10 cellular contexts compared by ENCODE assay signal in genomic region chr2:176093145-176093888, GRCh38. TPM values are rescaled to one million over a fixed set of nuclear protein-coding genes. Genes with fewer than 3 reads are reported as not detected.
A peak's percentile ranks its signal among the peaks of the same experiment; 100 is the strongest.
DNase-seq lines count a peak whose midpoint lies in the region; ATAC-seq and TF ChIP-seq lines count a peak whose summit lies in the region.
"Had no signal": no experiment of that assay in that cellular context is flagged by ENCODE, and none has a peak within 500 bp of the region (broad histone marks: within the 10 kb centered on the region; RNA-seq: fewer than 3 reads in every experiment).

No MANE protein-coding gene starts in this region.

- H3K27ac Mint-ChIP-seq in activated CD4-positive, alpha-beta T cell treated with anti-CD3 and anti-CD28 coated beads, Interleukin-2, amount 10 ng/mL, durations not matched to agents 24 days and 14 days = peak overlapping the region; percentile 21
- no peak overlapping the region for H3K27ac Mint-ChIP-seq in endothelial cell (ENCODE audit: unreplicated experiment)

- peaks cover 4% of the 10 kb centered on the region for H3K9me3 Mint-ChIP-seq in activated CD4-positive, alpha-beta T cell treated with anti-CD3 and anti-CD28 coated beads, Interleukin-2, amount 10 ng/mL, durations not matched to agents 24 days and 14 days
- no peaks in the 10 kb centered on the region for H3K9me3 Mint-ChIP-seq in endothelial cell (ENCODE audit: unreplicated experiment)

- H3K36me3 Mint-ChIP-seq in activated CD4-positive, alpha-beta T cell treated with anti-CD3 and anti-CD28 coated beads, Interleukin-2, amount 10 ng/mL, durations not matched to agents 24 days and 14 days (ENCODE audit: low read depth) = peaks cover 3% of the 10 kb centered on the region
- no peaks in the 10 kb centered on the region for H3K36me3 Mint-ChIP-seq in endothelial cell (ENCODE audit: low read depth, unreplicated experiment)

- intact Hi-C loops in activated CD4-positive, alpha-beta T cell treated with anti-CD3 and anti-CD28 coated beads, Interleukin-2, amount 10 ng/mL, durations not matched to agents 24 days and 14 days (cut with micrococcal nuclease) = no loop called here

- H3K4me1 Mint-ChIP-seq in activated CD4-positive, alpha-beta T cell treated with anti-CD3 and anti-CD28 coated beads, Interleukin-2, amount 10 ng/mL, durations not matched to agents 24 days and 14 days = peaks cover 16% of the 10 kb centered on the region
- H3K4me1 Mint-ChIP-seq in endothelial cell (ENCODE audit: unreplicated experiment) = peaks cover 29% of the 10 kb centered on the region

- TF ChIP-seq CTCF in fibroblast of villous mesenchyme (IDR thresholded peaks at IDR 0.05; ENCODE audit: insufficient read depth, low read depth, low read length) (no peak), endothelial cell (IDR thresholded peaks at IDR 0.05; ENCODE audit: unreplicated experiment) (no peak)

- peaks cover 88% of the 10 kb centered on the region for H3K27me3 Mint-ChIP-seq in activated CD4-positive, alpha-beta T cell treated with anti-CD3 and anti-CD28 coated beads, Interleukin-2, amount 10 ng/mL, durations not matched to agents 24 days and 14 days
- peaks cover 41% of the 10 kb centered on the region for H3K27me3 Mint-ChIP-seq in endothelial cell (ENCODE audit: unreplicated experiment)

- H3K27me3 ChIP-seq in skeletal muscle tissue (ENCODE audit: control insufficient read depth in 3 of 3, insufficient read depth in 3 of 3, low read length in 3 of 3) = peaks cover 93 to 98% (median 95%) of the 10 kb centered on the region in 3 donors

- H3K36me3 ChIP-seq in skeletal muscle tissue (ENCODE audit: control insufficient read depth in 3 of 3, insufficient read depth in 3 of 3, low read length in 3 of 3) = no peaks in the 10 kb centered on the region

- H3K9me3 ChIP-seq in skeletal muscle tissue (ENCODE audit: control insufficient read depth in 3 of 3, low read length in 3 of 3) = no peaks in the 10 kb centered on the region

- peaks cover 17 to 24% (median 23%) of the 10 kb centered on the region in 3 donors for H3K4me1 ChIP-seq in skeletal muscle tissue (ENCODE audit: control insufficient read depth in 3 of 3, insufficient read depth in 3 of 3, low read length in 3 of 3)

- H3K9ac ChIP-seq in skeletal muscle tissue (ENCODE audit: low read depth in 1 of 3, low read length in 3 of 3) = no peak overlapping the region

- H3K27ac ChIP-seq in skeletal muscle tissue (ENCODE audit: low read depth, low read length) = no peak overlapping the region

- ATAC-seq in HG03159 (IDR thresholded peaks at IDR 0.05; ENCODE audit: unreplicated experiment) = no peak
- no peak for ATAC-seq in HG03135 (IDR thresholded peaks at IDR 0.05; ENCODE audit: unreplicated experiment)
- ATAC-seq: K562 had no signal

- H3K4me3 Mint-ChIP-seq in activated CD4-positive, alpha-beta T cell treated with anti-CD3 and anti-CD28 coated beads, Interleukin-2, amount 10 ng/mL, durations not matched to agents 24 days and 14 days = peak overlapping the region; percentile 1
- no peak overlapping the region for H3K4me3 Mint-ChIP-seq in endothelial cell (ENCODE audit: unreplicated experiment)

- H3K4me3 ChIP-seq in fibroblast of villous mesenchyme (ENCODE audit: low read depth, low read length) = peak overlapping the region; percentile 20
- H3K4me3 ChIP-seq in skeletal muscle tissue (ENCODE audit: low read length in 3 of 3) = peak overlapping the region in 2 of 3 donors; percentile 54 to 56
- H3K4me3 ChIP-seq: K562, lung had no signal

- peak; percentile 58 for DNase-seq in activated CD4-positive, alpha-beta T cell treated with anti-CD3 and anti-CD28 coated beads, Interleukin-2, amount 10 ng/mL, durations not matched to agents 24 days and 14 days
- no peak for DNase-seq in activated CD4-positive, alpha-beta T cell treated with anti-CD3 and anti-CD28 coated beads for 4 hours
- peak; percentile 55 for DNase-seq in M059J (ENCODE audit: low read depth)
- DNase-seq in fibroblast of villous mesenchyme (ENCODE audit: low read depth) = no peak
- no peak for DNase-seq in endothelial cell (ENCODE audit: low spot score)

RNA-seq across cellular contexts. Expression of gene HOXD13, which starts 0.8 kb away (rescaled TPM):
- total RNA-seq in activated CD4-positive, alpha-beta T cell treated with anti-CD3 and anti-CD28 coated beads, Interleukin-2, amount 10 ng/mL, durations not matched to agents 24 days and 14 days = not detected in 2 replicates
- total RNA-seq in M059J (2014; rRNA removed; shearing (Covaris generic)) = 2.1 and 3.6 TPM in 2 replicates
- total RNA-seq in fibroblast of villous mesenchyme (0.43 TPM in 1 of 2 replicates, not detected in the other), skeletal muscle tissue (under 0.01 TPM), endothelial cell (ENCODE audit: unreplicated experiment) (not detected)
- total RNA-seq: K562, lung had no signal

RNA-seq across cellular contexts. Expression of gene HOXD12, which starts 6.3 kb away (rescaled TPM):
- not detected in 2 replicates for total RNA-seq in activated CD4-positive, alpha-beta T cell treated with anti-CD3 and anti-CD28 coated beads, Interleukin-2, amount 10 ng/mL, durations not matched to agents 24 days and 14 days
- 0.12 TPM in 1 of 2 replicates, not detected in the other for total RNA-seq in M059J (2014; rRNA removed; shearing (Covaris generic))
- total RNA-seq in fibroblast of villous mesenchyme = not detected in 2 replicates
- total RNA-seq in skeletal muscle tissue = not detected
- total RNA-seq in endothelial cell (ENCODE audit: unreplicated experiment) = not detected
- total RNA-seq: K562, lung had no signal

RNA-seq across cellular contexts. Expression of gene EVX2, which starts 9.6 kb away (rescaled TPM):
- total RNA-seq in activated CD4-positive, alpha-beta T cell treated with anti-CD3 and anti-CD28 coated beads, Interleukin-2, amount 10 ng/mL, durations not matched to agents 24 days and 14 days = not detected in 2 replicates
- not detected in 2 replicates for total RNA-seq in M059J (2014; rRNA removed; shearing (Covaris generic))
- total RNA-seq in fibroblast of villous mesenchyme = under 0.01 TPM in 1 of 2 replicates, not detected in the other
- under 0.01 TPM for total RNA-seq in skeletal muscle tissue
- total RNA-seq in endothelial cell (ENCODE audit: unreplicated experiment) = not detected
- total RNA-seq: K562, lung had no signal

RNA-seq across cellular contexts. Expression of gene HOXD11, which starts 13.8 kb away (rescaled TPM):
- total RNA-seq in activated CD4-positive, alpha-beta T cell treated with anti-CD3 and anti-CD28 coated beads, Interleukin-2, amount 10 ng/mL, durations not matched to agents 24 days and 14 days = not detected in 2 replicates
- 14.3 and 16.9 TPM in 2 replicates for total RNA-seq in M059J (2014; rRNA removed; shearing (Covaris generic))
- total RNA-seq in fibroblast of villous mesenchyme (26.4 and 42.3 TPM in 2 replicates), skeletal muscle tissue (not detected), endothelial cell (ENCODE audit: unreplicated experiment) (not detected)
- total RNA-seq: K562, lung had no signal

RNA-seq across cellular contexts. Expression of gene HOXD10, which starts 23.3 kb away (rescaled TPM):
- total RNA-seq in activated CD4-positive, alpha-beta T cell treated with anti-CD3 and anti-CD28 coated beads, Interleukin-2, amount 10 ng/mL, durations not matched to agents 24 days and 14 days = not detected in 2 replicates
- total RNA-seq in M059J (2014; rRNA removed; shearing (Covaris generic)) = 9.3 and 15.0 TPM in 2 replicates
- total RNA-seq in fibroblast of villous mesenchyme (39.9 and 58.7 TPM in 2 replicates), skeletal muscle tissue (0.52 TPM), endothelial cell (ENCODE audit: unreplicated experiment) (not detected)
- total RNA-seq: K562 had no signal

Comparison
In these comparisons a context has a peak if more than half of its experiments do, and no peak if none do; other contexts are left out.
1. DNase-seq: peak in activated CD4-positive, alpha-beta T cell treated with anti-CD3 and anti-CD28 coated beads, Interleukin-2, amount 10 ng/mL, durations not matched to agents 24 days and 14 days (single experiment) and M059J (single experiment); none in activated CD4-positive, alpha-beta T cell treated with anti-CD3 and anti-CD28 coated beads for 4 hours (0 of 2), fibroblast of villous mesenchyme (single experiment) and endothelial cell (single experiment).